In genomic region chr17:74920679-74921044, GRCh38 we compare ENCODE assay signal across 27 cellular contexts. TPM values are rescaled to one million over a fixed set of nuclear protein-coding genes. Genes with fewer than 3 reads are reported as not detected.
DNase-seq lines count a peak whose midpoint lies in the region; ATAC-seq and TF ChIP-seq lines count a peak whose summit lies in the region.
"Had no signal": no experiment of that assay in that cellular context is flagged by ENCODE, and none has a peak within 500 bp of the region (broad histone marks: within the 10 kb centered on the region; RNA-seq: fewer than 3 reads in every experiment).

No MANE protein-coding gene starts in this region.

- intact Hi-C loops in sciatic nerve (cut with DNase I), result no loop called here

- TF ChIP-seq CTCF in glutamatergic neuron (IDR thresholded peaks at IDR 0.05; ENCODE audit: partially characterized antibody, unreplicated experiment) (no peak), type B pancreatic cell (conservative IDR thresholded peaks at IDR 0.05) (no peak)

- H3K36me3 Mint-ChIP-seq in glutamatergic neuron (ENCODE audit: unreplicated experiment), result no peaks in the 10 kb centered on the region
- H3K36me3 Mint-ChIP-seq in type B pancreatic cell, result no peaks in the 10 kb centered on the region
- H3K36me3 Mint-ChIP-seq: naive thymus-derived CD4-positive, alpha-beta T cell had no signal

- no peak overlapping the region for H3K27ac Mint-ChIP-seq in glutamatergic neuron (ENCODE audit: unreplicated experiment)
- H3K27ac Mint-ChIP-seq in type B pancreatic cell, result no peak overlapping the region
- H3K27ac Mint-ChIP-seq: activated CD4-positive, alpha-beta memory T cell treated with anti-CD3 and anti-CD28 coated beads, Interleukin-2, amount 10 ng/mL, durations not matched to agents 7 days and 5 days; activated naive CD8-positive, alpha-beta T cell treated with anti-CD3 and anti-CD28 coated beads, Interleukin-2, amount 50 U/mL, for 24 hours; naive thymus-derived CD4-positive, alpha-beta T cell; T-helper 2 cell treated with Interferon-gamma antibody and Interleukin-4, amounts not matched to agents 5 μg/mL and 100 μg/mL, for 36 hours had no signal

- H3K4me3 Mint-ChIP-seq in glutamatergic neuron (ENCODE audit: unreplicated experiment) (no peak overlapping the region), type B pancreatic cell (peak overlapping the region; percentile 60)
- H3K4me3 Mint-ChIP-seq: activated CD4-positive, alpha-beta memory T cell treated with anti-CD3 and anti-CD28 coated beads, Interleukin-2, amount 10 ng/mL, durations not matched to agents 7 days and 5 days; activated naive CD8-positive, alpha-beta T cell treated with anti-CD3 and anti-CD28 coated beads, Interleukin-2, amount 50 U/mL, for 24 hours; naive thymus-derived CD4-positive, alpha-beta T cell; T-helper 2 cell treated with Interferon-gamma antibody and Interleukin-4, amounts not matched to agents 5 μg/mL and 100 μg/mL, for 36 hours had no signal

- peaks cover 2% of the 10 kb centered on the region for H3K4me1 Mint-ChIP-seq in glutamatergic neuron (ENCODE audit: low read depth, unreplicated experiment)
- H3K4me1 Mint-ChIP-seq in type B pancreatic cell (ENCODE audit: unreplicated experiment), result no peaks in the 10 kb centered on the region

- peak; percentile 7 for DNase-seq in NCI-H510A treated with DMSO at 0.1 percent for 48 hours (lab: John Stamatoyannopoulos, UW)
- DNase-seq in NCI-H510A (lab: John Stamatoyannopoulos, UW), result no peak
- peak; percentile 56 for DNase-seq in NCI-H2171 (lab: John Stamatoyannopoulos, UW)
- peak; percentile 42 for DNase-seq in glutamatergic neuron
- no peak for DNase-seq in type B pancreatic cell (ENCODE audit: extremely low spot score, unreplicated experiment)
- DNase-seq in sciatic nerve (ENCODE audit: low spot score), result no peak
- no peak for DNase-seq in pons (ENCODE audit: low spot score)
- DNase-seq in T1000 (lab: John Stamatoyannopoulos, UW), result no peak
- DNase-seq: activated CD4-positive, alpha-beta memory T cell treated with anti-CD3 and anti-CD28 coated beads, Interleukin-2, amount 10 ng/mL, durations not matched to agents 7 days and 5 days; activated gamma-delta T cell; activated naive CD8-positive, alpha-beta T cell treated with anti-CD3 and anti-CD28 coated beads, Interleukin-2, amount 50 U/mL, for 24 hours; brain microvascular endothelial cell; C1 segment of cervical spinal cord; effector memory CD4-positive, alpha-beta T cell; left cardiac atrium; naive thymus-derived CD4-positive, alpha-beta T cell; NCI-H1930; NCI-H524; RPMI8226; trophoblast cell had no signal

- H3K27me3 Mint-ChIP-seq in glutamatergic neuron (ENCODE audit: unreplicated experiment) (peaks cover 18% of the 10 kb centered on the region), type B pancreatic cell (peaks cover 47% of the 10 kb centered on the region)

- no peak for ATAC-seq in sciatic nerve
- ATAC-seq: activated naive CD8-positive, alpha-beta T cell treated with anti-CD3 and anti-CD28 coated beads, Interleukin-2, amount 50 U/mL, for 24 hours; gastroesophageal sphincter; naive thymus-derived CD4-positive, alpha-beta T cell; SK-N-SH treated with all-trans-retinoic acid at 6 μM for 48 hours had no signal

- peaks cover 1% of the 10 kb centered on the region for H3K9me3 Mint-ChIP-seq in glutamatergic neuron (ENCODE audit: unreplicated experiment)
- no peaks in the 10 kb centered on the region for H3K9me3 Mint-ChIP-seq in type B pancreatic cell
- H3K9me3 Mint-ChIP-seq: activated CD4-positive, alpha-beta memory T cell treated with anti-CD3 and anti-CD28 coated beads, Interleukin-2, amount 10 ng/mL, durations not matched to agents 7 days and 5 days; activated naive CD8-positive, alpha-beta T cell treated with anti-CD3 and anti-CD28 coated beads, Interleukin-2, amount 50 U/mL, for 24 hours; naive thymus-derived CD4-positive, alpha-beta T cell; T-helper 2 cell treated with Interferon-gamma antibody and Interleukin-4, amounts not matched to agents 5 μg/mL and 100 μg/mL, for 36 hours had no signal

RNA-seq across cellular contexts. Expression of gene USH1G, which starts 2.4 kb away (rescaled TPM):
- total RNA-seq in glutamatergic neuron (ENCODE audit: unreplicated experiment) (0.12 TPM), type B pancreatic cell (ENCODE audit: low replicate concordance) (0.56 and 1.4 TPM in 2 replicates), sciatic nerve (not detected)
- total RNA-seq: activated CD4-positive, alpha-beta memory T cell treated with anti-CD3 and anti-CD28 coated beads, Interleukin-2, amount 10 ng/mL, durations not matched to agents 7 days and 5 days; gastroesophageal sphincter; HT1080; mesenteric fat pad; naive thymus-derived CD4-positive, alpha-beta T cell had no signal

RNA-seq across cellular contexts. Expression of gene OTOP2, which starts 3.4 kb away (rescaled TPM):
- not detected for total RNA-seq in glutamatergic neuron (ENCODE audit: unreplicated experiment)
- total RNA-seq in type B pancreatic cell (ENCODE audit: low replicate concordance), result 0.12 TPM in 1 of 2 replicates, not detected in the other
- not detected for total RNA-seq in sciatic nerve
- total RNA-seq: activated CD4-positive, alpha-beta memory T cell treated with anti-CD3 and anti-CD28 coated beads, Interleukin-2, amount 10 ng/mL, durations not matched to agents 7 days and 5 days; esophagus muscularis mucosa; G401; gastroesophageal sphincter; HT1080; left cardiac atrium; mesenteric fat pad; naive thymus-derived CD4-positive, alpha-beta T cell had no signal

RNA-seq across cellular contexts. Expression of gene OTOP3, which starts 15.0 kb away (rescaled TPM):
- total RNA-seq in glutamatergic neuron (ENCODE audit: unreplicated experiment), result not detected
- 0.80 and 1.3 TPM in 2 replicates for total RNA-seq in type B pancreatic cell (ENCODE audit: low replicate concordance)
- total RNA-seq in sciatic nerve, result not detected
- total RNA-seq: activated CD4-positive, alpha-beta memory T cell treated with anti-CD3 and anti-CD28 coated beads, Interleukin-2, amount 10 ng/mL, durations not matched to agents 7 days and 5 days; esophagus muscularis mucosa; G401; HT1080; left cardiac atrium; mesenteric fat pad; naive thymus-derived CD4-positive, alpha-beta T cell had no signal

RNA-seq across cellular contexts. Expression of gene FADS6, which starts 27.2 kb away (rescaled TPM):
- total RNA-seq in glutamatergic neuron (ENCODE audit: unreplicated experiment), result not detected
- total RNA-seq in type B pancreatic cell (ENCODE audit: low replicate concordance), result 0.82 and 2.7 TPM in 2 replicates
- total RNA-seq in sciatic nerve, result not detected
- total RNA-seq: activated CD4-positive, alpha-beta memory T cell treated with anti-CD3 and anti-CD28 coated beads, Interleukin-2, amount 10 ng/mL, durations not matched to agents 7 days and 5 days; G401; HT1080; left cardiac atrium; mesenteric fat pad; naive thymus-derived CD4-positive, alpha-beta T cell had no signal

RNA-seq across cellular contexts. Expression of gene FDXR, which starts 47.9 kb away (rescaled TPM):
- total RNA-seq in glutamatergic neuron (ENCODE audit: unreplicated experiment) (12.1 TPM), type B pancreatic cell (ENCODE audit: low replicate concordance) (28.1 and 44.4 TPM in 2 replicates), sciatic nerve (6.3 TPM)

Comparison
In these comparisons a context has a peak if more than half of its experiments do, and no peak if none do; other contexts are left out.
1. DNase-seq: peak in NCI-H510A treated with DMSO at 0.1 percent for 48 hours (single experiment), NCI-H2171 (single experiment) and glutamatergic neuron (single experiment); none in NCI-H510A (single experiment), type B pancreatic cell (single experiment), sciatic nerve (single experiment), pons (single experiment) and T1000 (single experiment).